In the genomic region with DNA sequence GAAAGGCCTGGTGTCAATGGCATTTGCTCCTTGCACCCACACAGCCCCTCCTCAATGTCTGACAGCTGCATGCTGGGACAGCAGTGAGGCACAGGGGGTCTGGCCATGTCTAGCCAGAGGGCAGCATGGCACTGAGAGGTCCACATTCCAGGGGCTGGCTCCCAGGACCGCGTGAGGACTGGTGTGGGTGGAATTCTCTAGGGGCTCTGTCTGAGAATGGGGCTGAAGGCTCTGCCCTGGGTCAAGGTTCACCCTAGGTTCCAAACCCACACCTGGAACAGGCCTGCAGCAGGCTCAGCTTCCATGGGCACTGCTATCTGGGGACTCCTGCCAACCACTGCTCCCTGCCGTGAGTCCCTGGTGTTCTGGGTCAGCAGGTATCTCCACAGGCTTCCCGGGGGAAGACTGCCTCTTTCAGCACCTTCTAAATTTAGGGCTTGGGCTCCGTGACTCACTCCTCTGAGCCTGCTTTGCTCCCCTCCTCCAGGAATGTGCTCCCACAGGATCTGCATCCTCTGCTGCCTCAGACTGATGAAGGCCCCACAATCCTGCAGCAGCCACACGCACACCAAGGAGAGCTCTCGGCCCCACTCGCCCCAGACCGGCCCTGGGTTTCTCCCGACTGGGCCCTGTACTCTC, we compare ENCODE assay signal across 11 cellular contexts. TPM values are rescaled to one million over a fixed set of nuclear protein-coding genes. Genes with fewer than 3 reads are reported as not detected.
DNase-seq lines count a peak whose midpoint lies in the region; ATAC-seq and TF ChIP-seq lines count a peak whose summit lies in the region.
"Had no signal": no experiment of that assay in that cellular context is flagged by ENCODE, and none has a peak within 500 bp of the region (broad histone marks: within the 10 kb centered on the region; RNA-seq: fewer than 3 reads in every experiment).

No MANE protein-coding gene starts in this region.

- H3K4me3 ChIP-seq in NT2/D1 (ENCODE audit: insufficient read length, low read depth) (no peak overlapping the region), fibroblast of mammary gland (ENCODE audit: control insufficient read depth, low read depth, low read length) (no peak overlapping the region), colonic mucosa (no peak overlapping the region)

- peaks cover 29% of the 10 kb centered on the region for H3K4me1 Mint-ChIP-seq in nephron

- H3K4me1 ChIP-seq in NT2/D1 (ENCODE audit: insufficient read depth, insufficient read length) (peaks cover 13% of the 10 kb centered on the region), colonic mucosa (peaks cover 26% of the 10 kb centered on the region)

- TF ChIP-seq CTCF in fibroblast of mammary gland (conservative IDR thresholded peaks at IDR 0.05; ENCODE audit: control insufficient read depth, insufficient read depth, low read depth, low read length), result no peak
- TF ChIP-seq CTCF in nephron (IDR thresholded peaks at IDR 0.05; ENCODE audit: unreplicated experiment in 3 of 3), result no peak
- TF ChIP-seq CTCF in colonic mucosa (IDR thresholded peaks at IDR 0.05), result no peak

- H3K27ac ChIP-seq in colonic mucosa, result no peak overlapping the region

- peak overlapping the region; percentile 10 for H3K9ac ChIP-seq in NT2/D1 (ENCODE audit: insufficient read length, low read depth)
- peak overlapping the region in 1 of 2 donors; percentile 65 for H3K9ac ChIP-seq in colonic mucosa (ENCODE audit: low read depth in 2 of 2, low read length in 2 of 2)

- H3K27me3 Mint-ChIP-seq in nephron (ENCODE audit: low read depth), result peaks cover 3% of the 10 kb centered on the region
- H3K27me3 Mint-ChIP-seq: T-helper 17 cell had no signal

- H3K9me3 ChIP-seq in NT2/D1 (ENCODE audit: insufficient read depth, low read length) (no peaks in the 10 kb centered on the region), colonic mucosa (no peaks in the 10 kb centered on the region)

- DNase-seq in Ammon's horn (ENCODE audit: low spot score), result peak; percentile 62
- DNase-seq in NT2/D1 (ENCODE audit: low read depth, low spot score), result no peak
- DNase-seq in fibroblast of mammary gland (ENCODE audit: low read depth), result peak; percentile 73
- DNase-seq in mucosa of gallbladder (ENCODE audit: low spot score), result no peak
- no peak for DNase-seq in colonic mucosa
- DNase-seq in NCI-H2029 (lab: John Stamatoyannopoulos, UW), result no peak
- DNase-seq: CD4-positive, CD25-positive, alpha-beta regulatory T cell; cerebellar nuclear complex; T-helper 17 cell had no signal

- H3K4me3 Mint-ChIP-seq in nephron, result no peak overlapping the region
- H3K4me3 Mint-ChIP-seq: T-helper 17 cell had no signal

- no peak for ATAC-seq in HG03442 (IDR thresholded peaks at IDR 0.05; ENCODE audit: unreplicated experiment)
- ATAC-seq: T-helper 17 cell had no signal

- intact Hi-C loops in colonic mucosa (cut with DNase I), result no loop called here

- H3K9me3 Mint-ChIP-seq in nephron, result no peaks in the 10 kb centered on the region
- H3K9me3 Mint-ChIP-seq: CD4-positive, CD25-positive, alpha-beta regulatory T cell had no signal

- no peaks in the 10 kb centered on the region for H3K36me3 Mint-ChIP-seq in nephron (ENCODE audit: low read depth)
- H3K36me3 Mint-ChIP-seq: CD4-positive, CD25-positive, alpha-beta regulatory T cell had no signal

- no peaks in the 10 kb centered on the region for H3K27me3 ChIP-seq in NT2/D1 (ENCODE audit: insufficient read depth, insufficient read length)
- H3K27me3 ChIP-seq in colonic mucosa, result no peaks in the 10 kb centered on the region

- H3K27ac Mint-ChIP-seq in nephron, result peak overlapping the region in 2 of 3 experiments; percentile 44 to 48

- H3K36me3 ChIP-seq in NT2/D1 (ENCODE audit: insufficient read depth, insufficient read length, low read length), result no peaks in the 10 kb centered on the region
- H3K36me3 ChIP-seq in colonic mucosa, result no peaks in the 10 kb centered on the region

RNA-seq across cellular contexts. Expression of gene STARD10, which starts 4.2 kb away (rescaled TPM):
- 540 TPM for total RNA-seq in mucosa of gallbladder
- total RNA-seq in colonic mucosa, result 100 to 1,000 TPM; 519 to 905 TPM

RNA-seq across cellular contexts. Expression of gene ATG16L2, which starts 24.6 kb away (rescaled TPM):
- total RNA-seq in mucosa of gallbladder, result 62.2 TPM
- total RNA-seq in colonic mucosa, result 10 to 100 TPM; 43.5 to 51.3 TPM

RNA-seq across cellular contexts. Expression of gene ARAP1, which starts 37.4 kb away (rescaled TPM):
- total RNA-seq in mucosa of gallbladder (129 TPM), colonic mucosa (10 to 100 TPM; 70.4 to 89.8 TPM)

Comparison
In these comparisons a context has a peak if more than half of its experiments do, and no peak if none do; other contexts are left out.
1. DNase-seq: peak in Ammon's horn (single experiment) and fibroblast of mammary gland (single experiment); none in NT2/D1 (single experiment), mucosa of gallbladder (single experiment), colonic mucosa (single experiment) and NCI-H2029 (single experiment).